8 cellular contexts compared by ENCODE assay signal in genomic region chr5:126656397-126657007, GRCh38. TPM values are rescaled to one million over a fixed set of nuclear protein-coding genes. Genes with fewer than 3 reads are reported as not detected.
DNase-seq lines count a peak whose midpoint lies in the region; ATAC-seq, FAIRE-seq and TF ChIP-seq lines count a peak whose summit lies in the region.

No MANE protein-coding gene starts in this region.

- H2BK15ac ChIP-seq in H9 (ENCODE audit: low read depth, low read length), result no peak overlapping the region

- no peak overlapping the region for H3T11ph ChIP-seq in H9 (ENCODE audit: low read length)

- no peaks in the 10 kb centered on the region for H3K23me2 ChIP-seq in H9 (ENCODE audit: insufficient read length, low read depth, low read length, poor library complexity, severe bottlenecking)

- no peak for ATAC-seq in GM21529 (IDR thresholded peaks at IDR 0.05; ENCODE audit: unreplicated experiment)
- ATAC-seq in GM19467 (IDR thresholded peaks at IDR 0.05; ENCODE audit: unreplicated experiment), result no peak

- H3K79me2 ChIP-seq in H9 (ENCODE audit: insufficient read depth, low read length), result no peaks in the 10 kb centered on the region

- no CpG with 5 or more reads among the region's 5 CpGs for WGBS in H9 (ENCODE audit: extremely low coverage, insufficient read length, low lambda C conversion rate)

- H4K5ac ChIP-seq in H9 (ENCODE audit: insufficient read length, low read depth, low read length), result no peak overlapping the region

- no peak overlapping the region for H2BK120ac ChIP-seq in H9 (ENCODE audit: low read depth, low read length, poor library complexity, severe bottlenecking)

- H4K20me1 ChIP-seq in H9 (ENCODE audit: control insufficient read depth, insufficient read depth, insufficient read length), result no peaks in the 10 kb centered on the region

- H3K9me3 Mint-ChIP-seq in H9, result no peaks in the 10 kb centered on the region
- no peaks in the 10 kb centered on the region for H3K9me3 Mint-ChIP-seq in endothelial cell (ENCODE audit: unreplicated experiment)
- no peaks in the 10 kb centered on the region for H3K9me3 Mint-ChIP-seq in neural crest cell

- no peak overlapping the region for H3K4me2 ChIP-seq in H9 (ENCODE audit: insufficient read depth, insufficient read length, low read length)

- no peak overlapping the region for H2AK5ac ChIP-seq in H9 (ENCODE audit: insufficient read length, low read length)

- no peak overlapping the region for H2BK5ac ChIP-seq in H9 (ENCODE audit: insufficient read length, low read length)

- H3K4me1 ChIP-seq in H9 (ENCODE audit: insufficient read depth, low read length), result no peaks in the 10 kb centered on the region

- TF ChIP-seq CTCF in H9 (conservative IDR thresholded peaks at IDR 0.05) (peak; percentile 94), endothelial cell (IDR thresholded peaks at IDR 0.05; ENCODE audit: unreplicated experiment) (peak; percentile 86), neural crest cell (conservative IDR thresholded peaks at IDR 0.05) (peak; percentile 90)

- H2AFZ ChIP-seq in H9 (ENCODE audit: low read length), result no peak overlapping the region

- H2BK12ac ChIP-seq in H9 (ENCODE audit: insufficient read length, low read depth, low read length), result no peak overlapping the region

- no peak overlapping the region for H3K23ac ChIP-seq in H9 (ENCODE audit: insufficient read length, low read depth, low read length)

- H3K27ac Mint-ChIP-seq in H9 (no peak overlapping the region; a peak in 1 of 7 replicates), endothelial cell (ENCODE audit: unreplicated experiment) (no peak overlapping the region), neural crest cell (ENCODE audit: unreplicated experiment) (no peak overlapping the region)

- DNase-seq in DMS53 (lab: John Stamatoyannopoulos, UW) (peak; percentile 67), DMS53 treated with DMSO at 0.1 percent for 48 hours (lab: John Stamatoyannopoulos, UW; ENCODE audit: unreplicated experiment) (no peak), H9 (no peak), RCC 7860 (ENCODE audit: low spot score) (peak; percentile 42), endothelial cell (ENCODE audit: low spot score) (no peak), neural crest cell (ENCODE audit: low read depth, low spot score) (peak; percentile 16)

- H4K8ac ChIP-seq in H9 (replicated peaks; ENCODE audit: insufficient read length, low read depth, low read length), result no peak overlapping the region

- no peak overlapping the region for H3K9ac ChIP-seq in H9 (ENCODE audit: extremely low read depth, insufficient read length, low read length)

- no peaks in the 10 kb centered on the region for H3K27me3 ChIP-seq in H9 (ENCODE audit: insufficient read depth, low read length)

- H3K4ac ChIP-seq in H9 (ENCODE audit: low read depth, low read length), result no peak overlapping the region

- H2BK20ac ChIP-seq in H9 (ENCODE audit: low read depth, low read length, poor library complexity, severe bottlenecking), result no peak overlapping the region

- H4K91ac ChIP-seq in H9 (ENCODE audit: insufficient read length, low read depth, low read length), result no peak overlapping the region

- no peak overlapping the region for H3K27ac ChIP-seq in H9 (ENCODE audit: insufficient read length, low read depth, low read length)

- H3K79me1 ChIP-seq in H9 (ENCODE audit: insufficient read depth, low read depth, low read length, poor library complexity, severe bottlenecking), result no peaks in the 10 kb centered on the region

- H3K56ac ChIP-seq in H9 (ENCODE audit: insufficient read length, low read depth, low read length), result no peak overlapping the region

- H3K9me3 ChIP-seq in H9 (ENCODE audit: control insufficient read depth, low read depth, low read length), result no peaks in the 10 kb centered on the region

- FAIRE-seq in RCC 7860 (lab: Jason Lieb, UNC), result peak; percentile 83

- no peak overlapping the region for H3K14ac ChIP-seq in H9 (ENCODE audit: insufficient read depth, low read length)

- H3K4me1 Mint-ChIP-seq in H9 (peaks cover 7 to 8% of the 10 kb centered on the region in 2 experiments; a peak in 3 of 4 replicates), endothelial cell (ENCODE audit: unreplicated experiment) (peaks cover 2% of the 10 kb centered on the region), neural crest cell (peaks cover 8% of the 10 kb centered on the region)

- H3K36me3 Mint-ChIP-seq in H9 (ENCODE audit: insufficient read depth in 1 of 3, low read depth in 3 of 3) (no peaks in the 10 kb centered on the region), endothelial cell (ENCODE audit: low read depth, unreplicated experiment) (no peaks in the 10 kb centered on the region), neural crest cell (ENCODE audit: low read depth) (no peaks in the 10 kb centered on the region)

- H3K4me3 Mint-ChIP-seq in H9 (no peak overlapping the region), endothelial cell (ENCODE audit: unreplicated experiment) (no peak overlapping the region), neural crest cell (no peak overlapping the region)

- no peaks in the 10 kb centered on the region for H3K27me3 Mint-ChIP-seq in H9 (ENCODE audit: low read depth)
- H3K27me3 Mint-ChIP-seq in endothelial cell (ENCODE audit: unreplicated experiment), result peaks cover 4% of the 10 kb centered on the region
- H3K27me3 Mint-ChIP-seq in neural crest cell (ENCODE audit: low read depth), result no peaks in the 10 kb centered on the region

- no peak overlapping the region for H3K18ac ChIP-seq in H9 (ENCODE audit: insufficient read length, low read depth, low read length)

RNA-seq across cellular contexts. Expression of gene PHAX, which starts 55.8 kb away (rescaled TPM):
- total RNA-seq in H9 (2021) (62.9 and 65.6 TPM in 2 replicates), endothelial cell (ENCODE audit: unreplicated experiment) (33.4 TPM), neural crest cell (47.2 and 51.4 TPM in 2 replicates)

Comparison
In these comparisons a context has a peak if more than half of its experiments do, and no peak if none do; other contexts are left out.
1. DNase-seq: peak in DMS53 (single experiment), RCC 7860 (single experiment) and neural crest cell (single experiment); none in DMS53 treated with DMSO at 0.1 percent for 48 hours (single experiment), H9 (single experiment) and endothelial cell (single experiment).
2. Peak in every context shown above with its lines, with median percentiles within 50 percentile points of each other: CTCF ChIP-seq.